In genomic region chr4:183342541-183343533, GRCh38 we compare ENCODE assay signal across 13 cellular contexts. TPM values are rescaled to one million over a fixed set of nuclear protein-coding genes. Genes with fewer than 3 reads are reported as not detected.
A peak's percentile ranks its signal among the peaks of the same experiment; 100 is the strongest.
DNase-seq lines count a peak whose midpoint lies in the region; ATAC-seq and TF ChIP-seq lines count a peak whose summit lies in the region.
"Had no signal": no experiment of that assay in that cellular context is flagged by ENCODE, and none has a peak within 500 bp of the region (broad histone marks: within the 10 kb centered on the region; RNA-seq: fewer than 3 reads in every experiment).

No MANE protein-coding gene starts in this region.

- H3K9me3 Mint-ChIP-seq in MCF 10A (ENCODE audit: unreplicated experiment): no peaks in the 10 kb centered on the region

- no peaks in the 10 kb centered on the region for H4K20me1 ChIP-seq in mammary epithelial cell (ENCODE audit: insufficient read depth, low read length)

- no peaks in the 10 kb centered on the region for H3K27me3 Mint-ChIP-seq in MCF 10A (ENCODE audit: insufficient read depth, unreplicated experiment)

- H3K4me3 Mint-ChIP-seq in MCF 10A (ENCODE audit: unreplicated experiment): no peak overlapping the region

- H3K36me3 ChIP-seq in mammary epithelial cell (ENCODE audit: insufficient read depth, low read length): no peaks in the 10 kb centered on the region
- no peaks in the 10 kb centered on the region for H3K36me3 ChIP-seq in lower lobe of right lung
- no peaks in the 10 kb centered on the region for H3K36me3 ChIP-seq in thoracic aorta

- peak overlapping the region; percentile 13 for H2AFZ ChIP-seq in mammary epithelial cell (ENCODE audit: low read depth, low read length)

- H3K27me3 ChIP-seq in mammary epithelial cell (ENCODE audit: insufficient read depth, low read length) (no peaks in the 10 kb centered on the region), lower lobe of right lung (ENCODE audit: low read depth) (peaks cover 11% of the 10 kb centered on the region), thoracic aorta (replicated peaks; ENCODE audit: insufficient read depth) (no peaks in the 10 kb centered on the region)

- intact Hi-C loops in mammary epithelial cell (cut with micrococcal nuclease) (no loop called here), MCF 10A (cut with micrococcal nuclease) (no loop called here), lower lobe of right lung (cut with DNase I) (no loop called here)

- CTCF ChIA-PET in mammary epithelial cell (lab: Charles Lee; ENCODE audit: low non-redundant PET): no interaction called here
- CTCF ChIA-PET in MCF 10A (lab: Yijun Ruan, JAX): no interaction called here

- no peak overlapping the region for H3K27ac ChIP-seq in mammary epithelial cell (ENCODE audit: insufficient read depth, low read depth, low read length)
- H3K27ac ChIP-seq in lower lobe of right lung: no peak overlapping the region
- H3K27ac ChIP-seq in thoracic aorta: no peak overlapping the region
- H3K27ac ChIP-seq: C4-2B had no signal

- no peak overlapping the region for H3K9ac ChIP-seq in mammary epithelial cell (ENCODE audit: insufficient read depth, low read length)

- TF ChIP-seq CTCF in mammary epithelial cell (conservative IDR thresholded peaks at IDR 0.05 in 1 of 2, IDR thresholded peaks at IDR 0.05 in 1 of 2; ENCODE audit: extremely low read depth in 1 of 2, insufficient read depth in 1 of 2, low read depth in 1 of 2, low read length in 2 of 2): no peak
- TF ChIP-seq CTCF in MCF 10A (IDR thresholded peaks at IDR 0.05; ENCODE audit: unreplicated experiment): no peak
- no peak for TF ChIP-seq CTCF in choroid plexus epithelial cell (conservative IDR thresholded peaks at IDR 0.05; ENCODE audit: low read depth, low read length)
- no peak for TF ChIP-seq CTCF in lower lobe of right lung (IDR thresholded peaks at IDR 0.05)
- TF ChIP-seq CTCF in thoracic aorta (IDR thresholded peaks at IDR 0.05): no peak

- dilution Hi-C loops in mammary epithelial cell (cut with HindIII; ENCODE audit: low sequenced_read_pairs): no loop called here

- POLR2A ChIA-PET in MCF 10A (lab: Yijun Ruan, JAX): no interaction called here

- DNase-seq in mammary epithelial cell (no peak), MCF 10A (ENCODE audit: unreplicated experiment) (no peak), choroid plexus epithelial cell (ENCODE audit: low read depth) (peak; percentile 42), lower lobe of right lung (no peak), thoracic aorta (ENCODE audit: low spot score) (no peak), Kasumi-1 (lab: John Stamatoyannopoulos, UW) (no peak), NCI-H524 treated with DMSO at 0.1 percent for 48 hours (lab: John Stamatoyannopoulos, UW) (no peak)
- DNase-seq: KG1, NCI-H526 treated with DMSO at 0.1 percent for 48 hours, T-helper 1 cell had no signal

- peaks cover 2% of the 10 kb centered on the region for H3K4me1 ChIP-seq in mammary epithelial cell (ENCODE audit: insufficient read depth, low read length)
- H3K4me1 ChIP-seq in lower lobe of right lung: peaks cover 6% of the 10 kb centered on the region
- H3K4me1 ChIP-seq in thoracic aorta (ENCODE audit: control insufficient read depth in 1 of 2, low read depth in 2 of 2): peaks cover 0 to 3% of the 10 kb centered on the region in 2 donors

- 84% methylated on average over 7 of the region's 40 CpGs for WGBS in mammary epithelial cell (ENCODE audit: low coverage, missing lambda C conversion rate)

- in situ Hi-C loops in mammary epithelial cell (cut with MboI; ENCODE audit: low sequenced_read_pairs in 2 of 2): no loop called here

- H3K4me3 ChIP-seq in mammary epithelial cell (replicated peaks in 1 of 3; ENCODE audit: insufficient read depth in 1 of 3, low read depth in 2 of 3, low read length in 3 of 3) (no peak overlapping the region), choroid plexus epithelial cell (ENCODE audit: low read depth, low read length) (peak overlapping the region; percentile 24), lower lobe of right lung (no peak overlapping the region), thoracic aorta (peak overlapping the region; percentile 35)

- H3K4me1 Mint-ChIP-seq in MCF 10A (ENCODE audit: insufficient read depth, unreplicated experiment): no peaks in the 10 kb centered on the region

- no peak overlapping the region for H3K4me2 ChIP-seq in mammary epithelial cell (ENCODE audit: insufficient read depth, low read depth, low read length)

- ATAC-seq in lower lobe of right lung: peak; percentile 23 to 55
- no peak for ATAC-seq in thoracic aorta (ENCODE audit: insufficient number of reproducible peaks, low FRiP score, low read depth)
- ATAC-seq in GM18519 (IDR thresholded peaks at IDR 0.05; ENCODE audit: low FRiP score, unreplicated experiment): no peak

- no peak overlapping the region for H3K27ac Mint-ChIP-seq in MCF 10A (ENCODE audit: low read depth, unreplicated experiment)

- no peaks in the 10 kb centered on the region for H3K36me3 Mint-ChIP-seq in MCF 10A (ENCODE audit: insufficient read depth, unreplicated experiment)

- no peaks in the 10 kb centered on the region for H3K9me3 ChIP-seq in mammary epithelial cell (replicated peaks; ENCODE audit: insufficient read depth, low read length)
- H3K9me3 ChIP-seq in lower lobe of right lung: no peaks in the 10 kb centered on the region
- no peaks in the 10 kb centered on the region for H3K9me3 ChIP-seq in thoracic aorta

- no peaks in the 10 kb centered on the region for H3K79me2 ChIP-seq in mammary epithelial cell (ENCODE audit: insufficient read depth, low read length)

- BruUV-seq in mammary epithelial cell (replicated peaks; lab: Mats Ljungman, UMichigan) (no TSS peak), MCF 10A (replicated peaks; lab: Mats Ljungman, UMichigan) (no TSS peak)

RNA-seq across cellular contexts. Expression of gene CLDN24, which starts 20.6 kb away (rescaled TPM):
- not detected for total RNA-seq in mammary epithelial cell
- polyA plus RNA-seq in mammary epithelial cell: not detected
- polyA minus RNA-seq in mammary epithelial cell: not detected
- not detected in 2 replicates for total RNA-seq in MCF 10A (2022)
- not detected for total RNA-seq in lower lobe of right lung
- not detected for total RNA-seq in thoracic aorta
- total RNA-seq: temporal lobe had no signal

RNA-seq across cellular contexts. Expression of gene CLDN22, which starts 22.8 kb away (rescaled TPM):
- total RNA-seq in mammary epithelial cell (not detected), MCF 10A (2022) (not detected in 2 replicates), lower lobe of right lung (not detected), thoracic aorta (not detected)
- not detected for polyA plus RNA-seq in mammary epithelial cell
- polyA minus RNA-seq in mammary epithelial cell: not detected
- total RNA-seq: temporal lobe had no signal

Comparison
In these comparisons a context has a peak if more than half of its experiments do, and no peak if none do; other contexts are left out.
1. H3K4me3 ChIP-seq: peak in choroid plexus epithelial cell (single experiment) and thoracic aorta (single experiment); none in mammary epithelial cell (0 of 3) and lower lobe of right lung (single experiment).
2. ATAC-seq: peak in lower lobe of right lung (2 of 2); none in thoracic aorta (single experiment) and GM18519 (single experiment).